ENCODE assay signal across 8 cellular contexts in genomic region chr7:83449781-83450180, GRCh38.
"Had no signal": no experiment of that assay in that cellular context is flagged by ENCODE, and none has a peak within 500 bp of the region (broad histone marks: within the 10 kb centered on the region; RNA-seq: fewer than 3 reads in every experiment).

No MANE protein-coding gene starts in this region.

- H3K27me3 Mint-ChIP-seq: IgD-negative memory B cell had no signal

- H3K4me2 ChIP-seq: KMS-11 had no signal

- H3K9ac ChIP-seq: KMS-11 had no signal

- H3K36me3 Mint-ChIP-seq: IgD-negative memory B cell had no signal

- H3K4me3 ChIP-seq: K562 had no signal

- DNase-seq: IMR-90, KBM-7, KG1 had no signal

- H3K27ac ChIP-seq: HL-60, KMS-11 had no signal

- H3K27ac Mint-ChIP-seq: IgD-negative memory B cell had no signal

- ATAC-seq: HepG2, K562 had no signal

- H3K4me1 Mint-ChIP-seq: IgD-negative memory B cell had no signal
